Comparison of ENCODE assay signal across 10 cellular contexts in genomic region chr1:223628233-223628632, GRCh38. TPM values are rescaled to one million over a fixed set of nuclear protein-coding genes. Genes with fewer than 3 reads are reported as not detected.
DNase-seq lines count a peak whose midpoint lies in the region; ATAC-seq and TF ChIP-seq lines count a peak whose summit lies in the region.
"Had no signal": no experiment of that assay in that cellular context is flagged by ENCODE, and none has a peak within 500 bp of the region (broad histone marks: within the 10 kb centered on the region; RNA-seq: fewer than 3 reads in every experiment).

No MANE protein-coding gene starts in this region.

- no peaks in the 10 kb centered on the region for H3K27me3 ChIP-seq in PC-3 (ENCODE audit: low read length)
- no peaks in the 10 kb centered on the region for H3K27me3 ChIP-seq in right atrium auricular region
- H3K27me3 ChIP-seq: BLaER1 treated with 17β-estradiol and CSF1 and Interleukin-3, amounts not matched to agents 10 nM and 100 nM had no signal

- intact Hi-C loops in PC-3 (cut with micrococcal nuclease): no loop called here

- no peaks in the 10 kb centered on the region for H3K9me2 ChIP-seq in PC-3 (replicated peaks; ENCODE audit: low read length)

- no peaks in the 10 kb centered on the region for H3F3A ChIP-seq in PC-3 (ENCODE audit: low read length, unreplicated experiment)

- no peaks in the 10 kb centered on the region for H3K79me2 ChIP-seq in PC-3 (ENCODE audit: low read length)

- no peak overlapping the region for H3K27ac ChIP-seq in PC-3 (ENCODE audit: low read length)
- H3K27ac ChIP-seq in right atrium auricular region: no peak overlapping the region
- H3K27ac ChIP-seq: BLaER1 treated with 17β-estradiol and CSF1 and Interleukin-3, amounts not matched to agents 10 nM and 100 nM had no signal

- H4K20me1 ChIP-seq in PC-3 (ENCODE audit: low read length): no peaks in the 10 kb centered on the region
- H4K20me1 ChIP-seq: BLaER1 treated with 17β-estradiol and CSF1 and Interleukin-3, amounts not matched to agents 10 nM and 100 nM had no signal

- H3K4me3 ChIP-seq in PC-3 (ENCODE audit: low read length) (no peak overlapping the region), right atrium auricular region (no peak overlapping the region)
- H3K4me3 ChIP-seq: BLaER1 treated with 17β-estradiol and CSF1 and Interleukin-3, amounts not matched to agents 10 nM and 100 nM had no signal

- no peak overlapping the region for H2AFZ ChIP-seq in PC-3 (ENCODE audit: low read length)

- H3K4me1 Mint-ChIP-seq in activated naive CD4-positive, alpha-beta T cell treated with anti-CD3 and anti-CD28 coated beads, Interleukin-2, amount 10 ng/mL, durations not matched to agents 7 days and 5 days: no peaks in the 10 kb centered on the region

- CTCF ChIA-PET in PC-3 (lab: Charles Lee): no interaction called here
- CTCF ChIA-PET in activated naive CD4-positive, alpha-beta T cell treated with anti-CD3 and anti-CD28 coated beads, Interleukin-2, amount 10 ng/mL, durations not matched to agents 7 days and 5 days (lab: Charles Lee): interaction anchor here (0.6 to 2.2 kb wide), 10 partner anchors 9 to 577 kb away, joined by 3 to 10 read pairs (median 4); no protein-coding TSS in a partner anchor

- H3K4me1 ChIP-seq in PC-3 (ENCODE audit: insufficient read depth, low read length) (peaks cover 13% of the 10 kb centered on the region), right atrium auricular region (no peaks in the 10 kb centered on the region)

- POLR2A ChIA-PET in PC-3 (lab: Charles Lee; ENCODE audit: unreplicated experiment): no interaction called here

- no peak overlapping the region for H3K27ac Mint-ChIP-seq in activated naive CD4-positive, alpha-beta T cell treated with anti-CD3 and anti-CD28 coated beads, Interleukin-2, amount 10 ng/mL, durations not matched to agents 7 days and 5 days

- H3K9ac ChIP-seq in PC-3 (ENCODE audit: low read length): no peak overlapping the region
- H3K9ac ChIP-seq: BLaER1 treated with 17β-estradiol and CSF1 and Interleukin-3, amounts not matched to agents 10 nM and 100 nM had no signal

- no TSS peak for BruUV-seq in PC-3 (replicated peaks; lab: Mats Ljungman, UMichigan)

- H3K27me3 Mint-ChIP-seq in activated naive CD4-positive, alpha-beta T cell treated with anti-CD3 and anti-CD28 coated beads, Interleukin-2, amount 10 ng/mL, durations not matched to agents 7 days and 5 days: peaks cover 12% of the 10 kb centered on the region

- ATAC-seq in HG03095 (IDR thresholded peaks at IDR 0.05; ENCODE audit: unreplicated experiment) (peak; percentile 63), PC-3 (peak; percentile 19; the same call in 1 of the 2 replicates), HG02571 (IDR thresholded peaks at IDR 0.05; ENCODE audit: unreplicated experiment) (no peak)

- no peak overlapping the region for H3K4me2 ChIP-seq in PC-3 (ENCODE audit: low read length)

- DNase-seq in DMS79 treated with DMSO at 0.1 percent for 48 hours (lab: John Stamatoyannopoulos, UW) (peak; percentile 9), DMS79 (lab: John Stamatoyannopoulos, UW) (no peak), PC-3 (peak; percentile 37), right atrium auricular region (ENCODE audit: low spot score) (no peak)
- peak; percentile 58 for DNase-seq in activated naive CD4-positive, alpha-beta T cell treated with anti-CD3 and anti-CD28 coated beads, Interleukin-2, amount 10 ng/mL, durations not matched to agents 7 days and 5 days
- peak; percentile 69 for DNase-seq in stimulated activated CD4-positive, alpha-beta T cell treated with anti-CD3 and anti-CD28 coated beads, Interleukin-15, amount 100 ng/mL, for 24 hours

- H3K9me3 ChIP-seq in PC-3 (ENCODE audit: low read length) (no peaks in the 10 kb centered on the region), right atrium auricular region (no peaks in the 10 kb centered on the region)
- H3K9me3 ChIP-seq: BLaER1 treated with 17β-estradiol and CSF1 and Interleukin-3, amounts not matched to agents 10 nM and 100 nM had no signal

- TF ChIP-seq CTCF in PC-3 (conservative IDR thresholded peaks at IDR 0.05; ENCODE audit: low read depth, low read length) (peak; percentile 84), right atrium auricular region (IDR thresholded peaks at IDR 0.05) (peak; percentile 43 to 65)

- H3K36me3 ChIP-seq in PC-3 (ENCODE audit: low read depth, low read length) (no peaks in the 10 kb centered on the region), right atrium auricular region (no peaks in the 10 kb centered on the region)
- H3K36me3 ChIP-seq: BLaER1 treated with 17β-estradiol and CSF1 and Interleukin-3, amounts not matched to agents 10 nM and 100 nM had no signal

- H3K4me3 Mint-ChIP-seq in activated naive CD4-positive, alpha-beta T cell treated with anti-CD3 and anti-CD28 coated beads, Interleukin-2, amount 10 ng/mL, durations not matched to agents 7 days and 5 days: no peak overlapping the region

- H3K9me3 Mint-ChIP-seq in activated naive CD4-positive, alpha-beta T cell treated with anti-CD3 and anti-CD28 coated beads, Interleukin-2, amount 10 ng/mL, durations not matched to agents 7 days and 5 days: no peaks in the 10 kb centered on the region

- no peaks in the 10 kb centered on the region for H3K36me3 Mint-ChIP-seq in activated naive CD4-positive, alpha-beta T cell treated with anti-CD3 and anti-CD28 coated beads, Interleukin-2, amount 10 ng/mL, durations not matched to agents 7 days and 5 days

RNA-seq across cellular contexts. Expression of gene CAPN8, which starts 37.3 kb away (rescaled TPM):
- 5.9 and 11.1 TPM in 2 replicates for total RNA-seq in PC-3 (2014; rRNA removed)
- total RNA-seq in right atrium auricular region: not detected
- total RNA-seq: dermis microvascular lymphatic vessel endothelial cell had no signal

Comparison
In these comparisons a context has a peak if more than half of its experiments do, and no peak if none do; other contexts are left out.
1. DNase-seq: peak in DMS79 treated with DMSO at 0.1 percent for 48 hours (single experiment), PC-3 (single experiment), activated naive CD4-positive, alpha-beta T cell treated with anti-CD3 and anti-CD28 coated beads, Interleukin-2, amount 10 ng/mL, durations not matched to agents 7 days and 5 days (single experiment) and stimulated activated CD4-positive, alpha-beta T cell treated with anti-CD3 and anti-CD28 coated beads, Interleukin-15, amount 100 ng/mL, for 24 hours (single experiment); none in DMS79 (single experiment) and right atrium auricular region (single experiment).